Comparison of ENCODE assay signal across 8 cellular contexts in the genomic region with DNA sequence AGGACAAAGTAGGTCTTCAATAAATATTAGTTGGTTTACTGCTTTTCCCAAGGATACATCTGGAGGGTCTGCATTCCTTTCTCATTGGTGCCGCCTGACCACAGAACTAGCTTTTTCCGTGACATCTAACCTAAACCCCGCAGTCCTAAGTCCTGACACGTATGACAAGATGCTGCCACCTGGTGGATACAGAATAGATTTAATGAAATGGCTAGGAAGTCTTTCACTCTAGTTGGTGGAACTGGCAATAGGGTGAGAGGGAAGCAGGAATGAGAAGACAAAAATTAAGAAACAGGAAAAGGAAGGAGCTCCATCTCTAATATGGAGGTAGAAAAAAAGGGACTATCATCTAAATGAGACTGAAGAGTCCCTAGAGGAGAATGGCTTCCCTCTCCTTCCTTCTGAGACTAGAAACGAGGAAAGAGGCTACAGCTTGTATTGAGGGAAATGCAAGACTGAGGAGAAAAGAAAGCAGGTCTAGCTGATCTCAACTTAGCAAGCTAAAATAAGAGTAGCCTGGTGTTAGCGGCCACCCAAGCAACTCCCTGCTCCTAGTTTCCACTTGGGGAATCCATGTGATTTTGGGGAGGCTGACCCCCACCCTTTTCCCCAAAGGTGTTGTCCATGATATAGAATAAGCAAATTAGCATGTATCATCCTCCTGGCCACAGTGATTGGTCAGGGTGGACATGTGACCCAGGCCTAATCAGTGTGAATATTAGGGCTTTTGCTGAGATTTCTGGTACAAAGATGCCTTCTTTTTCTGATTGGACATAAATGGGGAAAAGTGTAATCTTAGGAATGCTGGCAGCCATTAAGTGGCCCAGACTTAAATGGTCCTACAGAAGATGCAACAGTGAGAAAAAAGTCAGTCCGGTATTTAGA. TPM values are rescaled to one million over a fixed set of nuclear protein-coding genes. Genes with fewer than 3 reads are reported as not detected.
DNase-seq lines count a peak whose midpoint lies in the region; ATAC-seq, FAIRE-seq and TF ChIP-seq lines count a peak whose summit lies in the region.

No MANE protein-coding gene starts in this region.

- ATAC-seq in HG02973 (IDR thresholded peaks at IDR 0.05; ENCODE audit: unreplicated experiment) (peak; percentile 58), left lobe of liver (peak; percentile 98)

- TF ChIP-seq CTCF in D721Med (IDR thresholded peaks at IDR 0.05; ENCODE audit: insufficient read depth, missing control alignments), result peak; percentile 96
- peak; percentile 88 for TF ChIP-seq CTCF in VCaP (conservative IDR thresholded peaks at IDR 0.05)

- intact Hi-C loops in posterior vena cava (cut with DNase I), result loop anchor here (5.0 kb wide), 2 partner anchors 39 to 54 kb away; no protein-coding TSS in a partner anchor

- peak overlapping the region; percentile 24; the same call in 1 of the 2 replicates for H3K27ac ChIP-seq in VCaP

- FAIRE-seq in D721Med (lab: Jason Lieb, UNC), result peak; percentile 89

- DNase-seq in D721Med (ENCODE audit: insufficient read length, low spot score), result no peak
- peak; percentile 80 for DNase-seq in NCI-H2227 treated with DMSO at 0.1 percent for 48 hours (lab: John Stamatoyannopoulos, UW)
- peak; percentile 87 for DNase-seq in dedifferentiated amniotic fluid mesenchymal stem cell (ENCODE audit: extremely low spot score)
- no peak for DNase-seq in left lobe of liver (ENCODE audit: low spot score)
- peak; percentile 18 to 22 for DNase-seq in stimulated activated CD8-positive, alpha-beta memory T cell treated with anti-CD3 and anti-CD28 coated beads, Interleukin-2, amount 100 ng/mL, for 1 hour (ENCODE audit: low read depth in 2 of 2)
- no peak for DNase-seq in posterior vena cava (ENCODE audit: low spot score)

RNA-seq across cellular contexts. Expression of gene RFX5, which starts 5.9 kb away (rescaled TPM):
- total RNA-seq in left lobe of liver (12.2 TPM), posterior vena cava (10 to 100 TPM; 26.0 to 31.1 TPM)

RNA-seq across cellular contexts. Expression of gene PI4KB, which starts 13.9 kb away (rescaled TPM):
- total RNA-seq in left lobe of liver (21.2 TPM), posterior vena cava (10 to 100 TPM; 51.9 to 58.7 TPM)

RNA-seq across cellular contexts. Expression of gene SELENBP1, which starts 31.4 kb away (rescaled TPM):
- 408 TPM for total RNA-seq in left lobe of liver
- 10 to 100 TPM; 14.9 to 50.4 TPM for total RNA-seq in posterior vena cava

RNA-seq across cellular contexts. Expression of gene PSMB4, which starts 58.3 kb away (rescaled TPM):
- total RNA-seq in left lobe of liver (135 TPM), posterior vena cava (100 to 1,000 TPM; 179 to 210 TPM)

RNA-seq across cellular contexts. Expression of gene ZNF687, which starts 59.0 kb away (rescaled TPM):
- 13.6 TPM for total RNA-seq in left lobe of liver
- total RNA-seq in posterior vena cava, result 10 to 100 TPM; 16.7 to 17.1 TPM

Comparison
In these comparisons a context has a peak if more than half of its experiments do, and no peak if none do; other contexts are left out.
1. DNase-seq: peak in NCI-H2227 treated with DMSO at 0.1 percent for 48 hours (single experiment), dedifferentiated amniotic fluid mesenchymal stem cell (single experiment) and stimulated activated CD8-positive, alpha-beta memory T cell treated with anti-CD3 and anti-CD28 coated beads, Interleukin-2, amount 100 ng/mL, for 1 hour (2 of 2); none in D721Med (single experiment), left lobe of liver (single experiment) and posterior vena cava (single experiment).